ENCODE assay signal across 1 cellular context in the genomic region with DNA sequence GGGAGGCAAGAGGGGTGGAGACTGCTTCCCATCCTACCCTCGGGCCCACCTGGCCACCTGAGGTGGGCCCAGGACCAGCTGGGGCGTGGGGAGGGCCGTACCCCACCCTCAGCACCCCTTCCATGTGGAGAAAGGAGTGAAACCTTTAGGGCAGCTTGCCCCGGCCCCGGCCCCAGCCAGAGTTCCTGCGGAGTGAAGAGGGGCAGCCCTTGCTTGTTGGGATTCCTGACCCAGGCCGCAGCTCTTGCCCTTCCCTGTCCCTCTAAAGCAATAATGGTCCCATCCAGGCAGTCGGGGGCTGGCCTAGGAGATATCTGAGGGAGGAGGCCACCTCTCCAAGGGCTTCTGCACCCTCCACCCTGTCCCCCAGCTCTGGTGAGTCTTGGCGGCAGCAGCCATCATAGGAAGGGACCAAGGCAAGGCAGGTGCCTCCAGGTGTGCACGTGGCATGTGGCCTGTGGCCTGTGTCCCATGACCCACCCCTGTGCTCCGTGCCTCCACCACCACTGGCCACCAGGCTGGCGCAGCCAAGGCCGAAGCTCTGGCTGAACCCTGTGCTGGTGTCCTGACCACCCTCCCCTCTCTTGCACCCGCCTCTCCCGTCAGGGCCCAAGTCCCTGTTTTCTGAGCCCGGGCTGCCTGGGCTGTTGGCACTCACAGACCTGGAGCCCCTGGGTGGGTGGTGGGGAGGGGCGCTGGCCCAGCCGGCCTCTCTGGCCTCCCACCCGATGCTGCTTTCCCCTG.
TF ChIP-seq lines count a peak whose summit lies in the region.

No MANE protein-coding gene starts in this region.

TF ChIP-seq in H1, 55 proteins besides CTCF, POLR2A, EP300 and RAD21:
- TF ChIP-seq GABPA (IDR thresholded peaks at IDR 0.05; ENCODE audit: borderline replicate concordance, insufficient read depth, low read length): no peak
TF ChIP-seq in H1: peak in this region for 0.
